Comparison of ENCODE assay signal across 22 cellular contexts in genomic region chr4:128221556-128221955, GRCh38.
"Had no signal": no experiment of that assay in that cellular context is flagged by ENCODE, and none has a peak within 500 bp of the region (broad histone marks: within the 10 kb centered on the region; RNA-seq: fewer than 3 reads in every experiment).

No MANE protein-coding gene starts in this region.

- H3K9me3 ChIP-seq: right lobe of liver, thyroid gland, upper lobe of right lung had no signal

- DNase-seq: activated CD8-positive, alpha-beta memory T cell treated with anti-CD3 and anti-CD28 coated beads for 24 hours; activated CD8-positive, alpha-beta memory T cell treated with anti-CD3 and anti-CD28 coated beads, Interleukin-2, amount 50 U/mL, for 4 hours; activated naive CD4-positive, alpha-beta T cell treated with anti-CD3 and anti-CD28 coated beads for 36 hours; activated naive CD8-positive, alpha-beta T cell treated with anti-CD3 and anti-CD28 coated beads, Interleukin-2, amount 10 ng/mL, durations not matched to agents 7 days and 5 days; activated T-cell treated with anti-CD3 and anti-CD28 coated beads, Interleukin-2, amount 50 U/mL, for 24 hours; amygdala; dermis blood vessel endothelial cell; effector CD8-positive, alpha-beta T cell; foreskin keratinocyte; glutamatergic neuron; immature natural killer cell; left cardiac atrium; naive B cell; nucleus accumbens; right lobe of liver; stimulated activated CD4-positive, alpha-beta T cell treated with anti-CD3 and anti-CD28 coated beads, Interleukin-1b, Interleukin-23, amount 100 ng/mL, for 48 hours; substantia nigra; T1000; thyroid gland; upper lobe of right lung had no signal

- H3K4me1 ChIP-seq: right lobe of liver, thyroid gland had no signal

- H3K27me3 ChIP-seq: foreskin keratinocyte, hepatocyte, right lobe of liver, thyroid gland, upper lobe of right lung had no signal

- H3K4me3 ChIP-seq: hepatocyte, right lobe of liver, skin epidermis, thyroid gland, upper lobe of right lung had no signal

- H3K36me3 ChIP-seq: right lobe of liver, thyroid gland, upper lobe of right lung had no signal

- H3K27ac ChIP-seq: foreskin keratinocyte, hepatocyte, right lobe of liver, skin epidermis, thyroid gland, upper lobe of right lung had no signal
